Comparison of ENCODE assay signal across 1 cellular context in genomic region chr11:75554258-75555022, GRCh38.
TF ChIP-seq lines count a peak whose summit lies in the region.

No MANE protein-coding gene starts in this region.

TF ChIP-seq in K562, 482 proteins besides CTCF, POLR2A, EP300 and RAD21 (continued from another document):
- TF ChIP-seq ZNF280B (CRISPR knock-in tag; IDR thresholded peaks at IDR 0.05) (no peak), NFIX (CRISPR knock-in tag; IDR thresholded peaks at IDR 0.05; ENCODE audit: low read depth) (peak; percentile 69), ARID2 (IDR thresholded peaks at IDR 0.05) (no peak)
